Comparison of ENCODE assay signal across 9 cellular contexts in genomic region chr12:1628671-1629337, GRCh38. TPM values are rescaled to one million over a fixed set of nuclear protein-coding genes. Genes with fewer than 3 reads are reported as not detected.
DNase-seq lines count a peak whose midpoint lies in the region; TF ChIP-seq lines count a peak whose summit lies in the region.
"Had no signal": no experiment of that assay in that cellular context is flagged by ENCODE, and none has a peak within 500 bp of the region (broad histone marks: within the 10 kb centered on the region; RNA-seq: fewer than 3 reads in every experiment).

WNT5B (plus strand) TSS chr12:1629231; CDS start chr12:1631355, 2,124 bp downstream.

- H3K9me3 ChIP-seq in ES-I3 (ENCODE audit: control insufficient read depth, insufficient read depth, low read length) (no peaks in the 10 kb centered on the region), Peyer's patch (no peaks in the 10 kb centered on the region)

- H3K9ac ChIP-seq in ES-I3 (ENCODE audit: low read depth, low read length): peak within 1 kb of the TSS; percentile 53

- H3K27me3 ChIP-seq in Peyer's patch: no peaks in the 10 kb centered on the region

- peaks cover 19% of the 10 kb centered on the region for H3K4me1 ChIP-seq in ES-I3 (ENCODE audit: insufficient read depth, low read length)
- H3K4me1 ChIP-seq in Peyer's patch: peaks cover 4 to 26% (median 9%) of the 10 kb centered on the region in 4 donors

- H3K4me3 ChIP-seq in Peyer's patch (peak within 1 kb of the TSS; percentile 19 to 62 (median 52)), foreskin fibroblast (ENCODE audit: low read depth in 1 of 2, low read length in 2 of 2) (peak within 1 kb of the TSS; percentile 22 to 52)

- TF ChIP-seq POLR2A in Peyer's patch (IDR thresholded peaks at IDR 0.05): no peak

- H3K36me3 ChIP-seq in ES-I3 (ENCODE audit: insufficient read depth, low read length): no peaks in the 10 kb centered on the region
- H3K36me3 ChIP-seq in Peyer's patch: no peaks in the 10 kb centered on the region

- TF ChIP-seq CTCF in Peyer's patch (IDR thresholded peaks at IDR 0.05) (no peak), foreskin fibroblast (IDR thresholded peaks at IDR 0.05; ENCODE audit: low read depth, low read length) (no peak)

- H3K27ac ChIP-seq in Peyer's patch (peak within 1 kb of the TSS in 1 of 4 donors; percentile 32), substantia nigra (ENCODE audit: low read depth, low read length, poor library complexity, severe bottlenecking) (no peak within 1 kb of the TSS)

- DNase-seq in Peyer's patch (no peak), foreskin fibroblast (peak in 1 of 2 donors; percentile 38), renal cortical epithelial cell (ENCODE audit: low read depth) (no peak), T-helper 9 cell (no peak), MV-4-11 (lab: John Stamatoyannopoulos, UW) (no peak), substantia nigra (lab: John Stamatoyannopoulos, UW) (no peak), NCI-H1694 (lab: John Stamatoyannopoulos, UW) (no peak)
- DNase-seq: hypothalamus had no signal

RNA-seq across cellular contexts. Expression of gene WNT5B, which starts in this region (rescaled TPM):
- total RNA-seq in Peyer's patch (1 to 10 TPM in 1 of 4 donors, under 1 TPM in 2, not detected in 1; 0.53 to 9.1 (median 0.94) TPM), renal cortical epithelial cell (11.0 and 102 TPM in 2 replicates)
